In the genomic region with DNA sequence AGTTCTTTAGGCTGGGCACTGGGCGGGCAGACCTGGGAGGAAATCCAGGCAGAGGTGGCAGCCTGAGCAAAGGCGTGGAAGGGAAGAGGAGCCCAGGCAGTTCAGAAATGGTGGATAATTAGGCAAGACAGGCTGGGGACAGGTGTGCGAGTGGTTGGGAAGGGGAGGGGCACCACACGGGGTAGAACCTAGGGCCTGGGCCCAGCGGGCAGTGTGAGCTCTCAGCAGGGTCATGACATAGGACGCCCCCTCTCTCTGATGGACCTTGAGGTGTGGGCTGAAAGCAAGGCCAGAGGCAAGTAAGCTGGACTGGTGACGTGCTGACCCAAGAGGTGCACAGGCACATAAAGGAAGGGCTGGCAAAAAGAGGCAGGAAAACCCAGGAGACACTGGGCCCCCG, we compare ENCODE assay signal across 21 cellular contexts. TPM values are rescaled to one million over a fixed set of nuclear protein-coding genes. Genes with fewer than 3 reads are reported as not detected.
"Had no signal": no experiment of that assay in that cellular context is flagged by ENCODE, and none has a peak within 500 bp of the region (broad histone marks: within the 10 kb centered on the region; RNA-seq: fewer than 3 reads in every experiment).

No MANE protein-coding gene starts in this region.

- DNase-seq: dermis blood vessel endothelial cell; effector memory CD4-positive, alpha-beta T cell; erythroblast; heart left ventricle; kidney; mesenchymal stem cell; naive thymus-derived CD4-positive, alpha-beta T cell; stimulated activated CD4-positive, alpha-beta T cell treated with anti-CD3 and anti-CD28 coated beads, Interleukin-12 subunit alpha, Interleukin-12 subunit beta, amount 100 ng/mL, for 4 hours; stimulated activated CD4-positive, alpha-beta T cell treated with anti-CD3 and anti-CD28 coated beads, Interleukin-1b, Interleukin-23, amount 100 ng/mL, for 48 hours; stimulated activated CD4-positive, alpha-beta T cell treated with anti-CD3 and anti-CD28 coated beads, Interleukin-4, amount 100 ng/mL, for 1 hour; stimulated activated CD8-positive, alpha-beta memory T cell treated with anti-CD3 and anti-CD28 coated beads, Interleukin-4, amount 100 ng/mL, for 48 hours; stimulated activated naive CD4-positive, alpha-beta T cell; stimulated activated naive CD8-positive, alpha-beta T cell treated with anti-CD3 and anti-CD28 coated beads, Interleukin-15, amount 100 ng/mL, for 72 hours; transverse colon; upper lobe of right lung; uterus had no signal

- H3K9me3 Mint-ChIP-seq: mesothelial cell of epicardium; naive thymus-derived CD4-positive, alpha-beta T cell; nephron; neural progenitor cell; stimulated activated naive CD8-positive, alpha-beta T cell treated with anti-CD3 and anti-CD28 coated beads, Interleukin-15, amount 100 ng/mL, for 72 hours had no signal

- ATAC-seq: left lobe of liver; naive thymus-derived CD4-positive, alpha-beta T cell; sciatic nerve; stimulated activated naive CD8-positive, alpha-beta T cell treated with anti-CD3 and anti-CD28 coated beads, Interleukin-15, amount 100 ng/mL, for 72 hours; upper lobe of right lung had no signal

- H3K27me3 Mint-ChIP-seq: naive thymus-derived CD4-positive, alpha-beta T cell; stimulated activated naive CD8-positive, alpha-beta T cell treated with anti-CD3 and anti-CD28 coated beads, Interleukin-15, amount 100 ng/mL, for 72 hours had no signal

- H3K27ac Mint-ChIP-seq: mesothelial cell of epicardium, nephron, neural progenitor cell had no signal

- H3K4me3 Mint-ChIP-seq: mesothelial cell of epicardium; naive thymus-derived CD4-positive, alpha-beta T cell; nephron; neural progenitor cell; stimulated activated naive CD8-positive, alpha-beta T cell treated with anti-CD3 and anti-CD28 coated beads, Interleukin-15, amount 100 ng/mL, for 72 hours had no signal

RNA-seq across cellular contexts. Expression of gene CDC45, which starts 7.5 kb away (rescaled TPM):
- total RNA-seq: sciatic nerve had no signal
